Comparison of ENCODE assay signal across 1 cellular context in genomic region chr3:33440328-33440577, GRCh38.
TF ChIP-seq lines count a peak whose summit lies in the region.

Gene UBP1 (minus strand): TSS chr3:33440405. CDS start chr3:33439848, 557 bp downstream.

TF ChIP-seq in K562, 482 proteins besides CTCF, POLR2A, EP300 and RAD21 (continued from another document and continues in another):
- TF ChIP-seq ARID4B (CRISPR knock-in tag; IDR thresholded peaks at IDR 0.05) (no peak), KLF13 (tag; IDR thresholded peaks at IDR 0.05; ENCODE audit: borderline replicate concordance, low read depth) (no peak; the same call in 1 of the 2 replicates), SRF (CRISPR knock-in tag; IDR thresholded peaks at IDR 0.05) (peak in 1 of 2 experiments; percentile 71; a peak in 1 of 4 replicates), NR4A1 (CRISPR knock-in tag; IDR thresholded peaks at IDR 0.05) (no peak), NR4A1 (tag; IDR thresholded peaks at IDR 0.05) (no peak), HMGN3 (IDR thresholded peaks at IDR 0.05; ENCODE audit: borderline replicate concordance, extremely low read depth, insufficient read length, low read depth, low read length) (peak; percentile 13), ZFP30 (CRISPR knock-in tag; IDR thresholded peaks at IDR 0.05; ENCODE audit: borderline replicate concordance) (no peak), ZNF780A (CRISPR knock-in tag; IDR thresholded peaks at IDR 0.05) (no peak), SPI1 (IDR thresholded peaks at IDR 0.05; ENCODE audit: borderline replicate concordance, low read depth, low read length) (peak; percentile 29; the same call in 1 of the 2 replicates), PURB (CRISPR knock-in tag; IDR thresholded peaks at IDR 0.05; ENCODE audit: low read depth) (no peak), TBP (optimal IDR thresholded peaks at IDR 0.05; ENCODE audit: low read depth, low read length) (peak; percentile 67), ZNF174 (CRISPR knock-in tag; IDR thresholded peaks at IDR 0.05) (no peak), SIN3A (IDR thresholded peaks at IDR 0.05; ENCODE audit: borderline replicate concordance in 2 of 2, control insufficient read depth in 1 of 2, low read depth in 2 of 2, low read length in 2 of 2) (peak in 1 of 2 experiments; percentile 31; a peak in 2 of 4 replicates), FOSL1 (tag; conservative IDR thresholded peaks at IDR 0.05) (no peak), PCBP1 (IDR thresholded peaks at IDR 0.05; ENCODE audit: low read depth, low read length, poor library complexity, severe bottlenecking) (no peak), CBX1 (IDR thresholded peaks at IDR 0.05; ENCODE audit: low read depth) (no peak; the same call in 1 of the 2 replicates), VEZF1 (CRISPR knock-in tag; IDR thresholded peaks at IDR 0.05) (peak; percentile 96), ATF1 (CRISPR knock-in tag; IDR thresholded peaks at IDR 0.05) (0 out of 2 replicates have a peak, but pooled peaks have one; percentile 33), ATF1 (tag; IDR thresholded peaks at IDR 0.05) (no peak), BCLAF1 (IDR thresholded peaks at IDR 0.05; ENCODE audit: borderline replicate concordance in 1 of 2, control insufficient read depth in 1 of 2, low read depth in 2 of 2, low read length in 1 of 2) (no peak), IRF9 (tag; IDR thresholded peaks at IDR 0.05) (no peak), TFAM (CRISPR knock-in tag; conservative IDR thresholded peaks at IDR 0.05) (no peak), ZNF57 (CRISPR knock-in tag; IDR thresholded peaks at IDR 0.05) (no peak), ESRRA (IDR thresholded peaks at IDR 0.05; ENCODE audit: borderline replicate concordance, low read depth) (0 out of 2 replicates have a peak, but pooled peaks have one; percentile 2), FOXM1 (IDR thresholded peaks at IDR 0.05; ENCODE audit: low read depth) (no peak), FOXM1 (CRISPR knock-in tag; IDR thresholded peaks at IDR 0.05; ENCODE audit: low read depth) (no peak), CTCFL (IDR thresholded peaks at IDR 0.05; ENCODE audit: borderline replicate concordance, insufficient read depth, low read depth, low read length, poor library complexity, severe bottlenecking) (peak; percentile 49), MAZ (CRISPR knock-in tag; conservative IDR thresholded peaks at IDR 0.05 in 1 of 2, IDR thresholded peaks at IDR 0.05 in 1 of 2) (peak in 1 of 2 experiments; percentile 90), ZNF586 (CRISPR knock-in tag; conservative IDR thresholded peaks at IDR 0.05) (no peak), E2F3 (CRISPR knock-in tag; IDR thresholded peaks at IDR 0.05) (no peak)
- TF ChIP-seq, protein P1, sequence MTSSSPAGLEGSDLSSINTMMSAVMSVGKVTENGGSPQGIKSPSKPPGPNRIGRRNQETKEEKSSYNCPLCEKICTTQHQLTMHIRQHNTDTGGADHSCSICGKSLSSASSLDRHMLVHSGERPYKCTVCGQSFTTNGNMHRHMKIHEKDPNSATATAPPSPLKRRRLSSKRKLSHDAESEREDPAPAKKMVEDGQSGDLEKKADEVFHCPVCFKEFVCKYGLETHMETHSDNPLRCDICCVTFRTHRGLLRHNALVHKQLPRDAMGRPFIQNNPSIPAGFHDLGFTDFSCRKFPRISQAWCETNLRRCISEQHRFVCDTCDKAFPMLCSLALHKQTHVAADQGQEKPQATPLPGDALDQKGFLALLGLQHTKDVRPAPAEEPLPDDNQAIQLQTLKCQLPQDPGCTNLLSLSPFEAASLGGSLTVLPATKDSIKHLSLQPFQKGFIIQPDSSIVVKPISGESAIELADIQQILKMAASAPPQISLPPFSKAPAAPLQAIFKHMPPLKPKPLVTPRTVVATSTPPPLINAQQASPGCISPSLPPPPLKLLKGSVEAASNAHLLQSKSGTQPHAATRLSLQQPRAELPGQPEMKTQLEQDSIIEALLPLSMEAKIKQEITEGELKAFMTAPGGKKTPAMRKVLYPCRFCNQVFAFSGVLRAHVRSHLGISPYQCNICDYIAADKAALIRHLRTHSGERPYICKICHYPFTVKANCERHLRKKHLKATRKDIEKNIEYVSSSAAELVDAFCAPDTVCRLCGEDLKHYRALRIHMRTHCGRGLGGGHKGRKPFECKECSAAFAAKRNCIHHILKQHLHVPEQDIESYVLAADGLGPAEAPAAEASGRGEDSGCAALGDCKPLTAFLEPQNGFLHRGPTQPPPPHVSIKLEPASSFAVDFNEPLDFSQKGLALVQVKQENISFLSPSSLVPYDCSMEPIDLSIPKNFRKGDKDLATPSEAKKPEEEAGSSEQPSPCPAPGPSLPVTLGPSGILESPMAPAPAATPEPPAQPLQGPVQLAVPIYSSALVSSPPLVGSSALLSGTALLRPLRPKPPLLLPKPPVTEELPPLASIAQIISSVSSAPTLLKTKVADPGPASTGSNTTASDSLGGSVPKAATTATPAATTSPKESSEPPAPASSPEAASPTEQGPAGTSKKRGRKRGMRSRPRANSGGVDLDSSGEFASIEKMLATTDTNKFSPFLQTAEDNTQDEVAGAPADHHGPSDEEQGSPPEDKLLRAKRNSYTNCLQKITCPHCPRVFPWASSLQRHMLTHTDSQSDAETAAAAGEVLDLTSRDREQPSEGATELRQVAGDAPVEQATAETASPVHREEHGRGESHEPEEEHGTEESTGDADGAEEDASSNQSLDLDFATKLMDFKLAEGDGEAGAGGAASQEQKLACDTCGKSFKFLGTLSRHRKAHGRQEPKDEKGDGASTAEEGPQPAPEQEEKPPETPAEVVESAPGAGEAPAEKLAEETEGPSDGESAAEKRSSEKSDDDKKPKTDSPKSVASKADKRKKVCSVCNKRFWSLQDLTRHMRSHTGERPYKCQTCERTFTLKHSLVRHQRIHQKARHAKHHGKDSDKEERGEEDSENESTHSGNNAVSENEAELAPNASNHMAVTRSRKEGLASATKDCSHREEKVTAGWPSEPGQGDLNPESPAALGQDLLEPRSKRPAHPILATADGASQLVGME (CRISPR knock-in tag; IDR thresholded peaks at IDR 0.05) = no peak
- TF ChIP-seq, protein P2, sequence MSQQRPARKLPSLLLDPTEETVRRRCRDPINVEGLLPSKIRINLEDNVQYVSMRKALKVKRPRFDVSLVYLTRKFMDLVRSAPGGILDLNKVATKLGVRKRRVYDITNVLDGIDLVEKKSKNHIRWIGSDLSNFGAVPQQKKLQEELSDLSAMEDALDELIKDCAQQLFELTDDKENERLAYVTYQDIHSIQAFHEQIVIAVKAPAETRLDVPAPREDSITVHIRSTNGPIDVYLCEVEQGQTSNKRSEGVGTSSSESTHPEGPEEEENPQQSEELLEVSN (IDR thresholded peaks at IDR 0.05; ENCODE audit: borderline replicate concordance in 1 of 2, extremely low read depth in 1 of 2, insufficient read depth in 1 of 2, insufficient read length in 1 of 2, low read depth in 1 of 2, low read length in 1 of 2, poor library complexity in 1 of 2, severe bottlenecking in 1 of 2) = peak; percentile 43 to 63
- TF ChIP-seq, protein P3, sequence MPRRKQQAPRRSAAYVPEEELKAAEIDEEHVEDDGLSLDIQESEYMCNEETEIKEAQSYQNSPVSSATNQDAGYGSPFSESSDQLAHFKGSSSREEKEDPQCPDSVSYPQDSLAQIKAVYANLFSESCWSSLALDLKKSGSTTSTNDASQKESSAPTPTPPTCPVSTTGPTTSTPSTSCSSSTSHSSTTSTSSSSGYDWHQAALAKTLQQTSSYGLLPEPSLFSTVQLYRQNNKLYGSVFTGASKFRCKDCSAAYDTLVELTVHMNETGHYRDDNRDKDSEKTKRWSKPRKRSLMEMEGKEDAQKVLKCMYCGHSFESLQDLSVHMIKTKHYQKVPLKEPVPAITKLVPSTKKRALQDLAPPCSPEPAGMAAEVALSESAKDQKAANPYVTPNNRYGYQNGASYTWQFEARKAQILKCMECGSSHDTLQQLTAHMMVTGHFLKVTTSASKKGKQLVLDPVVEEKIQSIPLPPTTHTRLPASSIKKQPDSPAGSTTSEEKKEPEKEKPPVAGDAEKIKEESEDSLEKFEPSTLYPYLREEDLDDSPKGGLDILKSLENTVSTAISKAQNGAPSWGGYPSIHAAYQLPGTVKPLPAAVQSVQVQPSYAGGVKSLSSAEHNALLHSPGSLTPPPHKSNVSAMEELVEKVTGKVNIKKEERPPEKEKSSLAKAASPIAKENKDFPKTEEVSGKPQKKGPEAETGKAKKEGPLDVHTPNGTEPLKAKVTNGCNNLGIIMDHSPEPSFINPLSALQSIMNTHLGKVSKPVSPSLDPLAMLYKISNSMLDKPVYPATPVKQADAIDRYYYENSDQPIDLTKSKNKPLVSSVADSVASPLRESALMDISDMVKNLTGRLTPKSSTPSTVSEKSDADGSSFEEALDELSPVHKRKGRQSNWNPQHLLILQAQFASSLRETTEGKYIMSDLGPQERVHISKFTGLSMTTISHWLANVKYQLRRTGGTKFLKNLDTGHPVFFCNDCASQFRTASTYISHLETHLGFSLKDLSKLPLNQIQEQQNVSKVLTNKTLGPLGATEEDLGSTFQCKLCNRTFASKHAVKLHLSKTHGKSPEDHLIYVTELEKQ (CRISPR knock-in tag; IDR thresholded peaks at IDR 0.05) = no peak
